ENCODE assay signal across 19 cellular contexts in the genomic region with DNA sequence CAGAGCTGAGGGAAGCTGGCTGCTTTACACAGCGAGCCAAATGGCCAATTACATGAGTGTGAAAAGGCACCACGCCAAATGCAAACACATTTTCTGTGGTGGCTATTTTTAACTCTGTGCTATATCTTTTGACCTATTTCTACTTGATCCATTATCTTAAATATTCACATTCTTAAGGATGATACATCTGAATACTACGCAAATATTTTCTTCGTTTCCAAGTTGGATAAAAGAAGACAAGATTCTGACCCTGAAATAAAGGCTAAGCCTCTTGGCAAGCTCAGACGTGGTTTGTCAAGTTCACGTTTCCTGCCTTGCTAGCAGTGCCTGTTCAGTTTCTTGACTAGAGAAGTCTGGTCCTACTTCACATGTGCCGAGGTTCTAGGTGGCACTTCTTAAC.
DNase-seq lines count a peak whose midpoint lies in the region; ATAC-seq, FAIRE-seq and TF ChIP-seq lines count a peak whose summit lies in the region.
"Had no signal": no experiment of that assay in that cellular context is flagged by ENCODE, and none has a peak within 500 bp of the region (broad histone marks: within the 10 kb centered on the region; RNA-seq: fewer than 3 reads in every experiment).

No MANE protein-coding gene starts in this region.

- no peak overlapping the region for H3K4me3 Mint-ChIP-seq in CD8-positive, alpha-beta memory T cell
- H3K4me3 Mint-ChIP-seq: activated CD8-positive, alpha-beta T cell treated with anti-CD3 and anti-CD28 coated beads, Interleukin-2, amount 10 ng/mL, durations not matched to agents 7 days and 5 days; activated naive CD8-positive, alpha-beta T cell treated with anti-CD3 and anti-CD28 coated beads, Interleukin-2, amount 50 U/mL, for 24 hours had no signal

- CTCF ChIA-PET in endothelial cell of umbilical vein (lab: Charles Lee), result interaction anchor here (1.1 to 2.1 kb wide), 7 partner anchors 24 to 678 kb away, joined by 3 to 9 read pairs (median 4); no protein-coding TSS in a partner anchor
- CTCF ChIA-PET in CD8-positive, alpha-beta memory T cell (lab: Charles Lee), result no interaction called here

- H3K4me3 ChIP-seq in AG10803 (ENCODE audit: low read length) (no peak overlapping the region), MG63 (no peak overlapping the region), endothelial cell of umbilical vein (replicated peaks in 1 of 3; ENCODE audit: insufficient read depth in 1 of 3, low read depth in 1 of 3, low read length in 3 of 3) (no peak overlapping the region), lung (no peak overlapping the region)
- H3K4me3 ChIP-seq in CD8-positive, alpha-beta memory T cell (ENCODE audit: low read length), result no peak overlapping the region
- H3K4me3 ChIP-seq: K562, right lobe of liver had no signal

- H3K27ac Mint-ChIP-seq in CD8-positive, alpha-beta memory T cell, result no peak overlapping the region
- H3K27ac Mint-ChIP-seq: activated CD8-positive, alpha-beta T cell treated with anti-CD3 and anti-CD28 coated beads, Interleukin-2, amount 10 ng/mL, durations not matched to agents 7 days and 5 days; activated naive CD8-positive, alpha-beta T cell treated with anti-CD3 and anti-CD28 coated beads, Interleukin-2, amount 50 U/mL, for 24 hours had no signal

- POLR2A ChIA-PET in endothelial cell of umbilical vein (lab: Charles Lee), result no interaction called here
- POLR2A ChIA-PET in CD8-positive, alpha-beta memory T cell (lab: Charles Lee), result no interaction called here

- in situ Hi-C loops in GM13976 (cut with MboI; ENCODE audit: low sequenced_read_pairs, unreplicated experiment), result no loop called here

- peak; percentile 29 for DNase-seq in AG10803 (ENCODE audit: low read depth)
- peak; percentile 58 for DNase-seq in MG63
- peak; percentile 50 for DNase-seq in endothelial cell of umbilical vein (ENCODE audit: low read depth, low spot score)
- no peak for DNase-seq in lung (ENCODE audit: low spot score)
- DNase-seq in GM13976 (ENCODE audit: low spot score), result no peak
- no peak for DNase-seq in NCI-H524 (lab: John Stamatoyannopoulos, UW)
- DNase-seq in CD8-positive, alpha-beta memory T cell, result no peak
- DNase-seq: activated CD8-positive, alpha-beta T cell treated with anti-CD3 and anti-CD28 coated beads, Interleukin-2, amount 10 ng/mL, durations not matched to agents 7 days and 5 days; activated naive CD8-positive, alpha-beta T cell treated with anti-CD3 and anti-CD28 coated beads, Interleukin-2, amount 50 U/mL, for 24 hours; head of caudate nucleus; islet precursor cell; NCI-H2171; nucleus accumbens; right lobe of liver; stimulated activated CD4-positive, alpha-beta T cell treated with anti-CD3 and anti-CD28 coated beads, Interleukin-2, amount 100 ng/mL, for 48 hours had no signal

- 59 to 83% methylated on average over 7 of the region's 7 CpGs for WGBS in lung, 2 donors

- FAIRE-seq in endothelial cell of umbilical vein (lab: Jason Lieb, UNC), result no peak
- FAIRE-seq: GM18507, K562 had no signal

- H3K27ac ChIP-seq in endothelial cell of umbilical vein (ENCODE audit: insufficient read depth, low read depth, low read length), result peak overlapping the region; percentile 66
- no peak overlapping the region for H3K27ac ChIP-seq in lung (ENCODE audit: low read depth in 1 of 2, low read length in 1 of 2)
- no peak overlapping the region for H3K27ac ChIP-seq in CD8-positive, alpha-beta memory T cell (ENCODE audit: low read depth, low read length)
- H3K27ac ChIP-seq: right lobe of liver had no signal

- peak; percentile 24 for TF ChIP-seq POLR2A in endothelial cell of umbilical vein (IDR thresholded peaks at IDR 0.05; ENCODE audit: low read depth, low read length)

- peak; percentile 10 for ATAC-seq in lung (ENCODE audit: insufficient read depth, low FRiP score)
- no peak for ATAC-seq in GM18867 (IDR thresholded peaks at IDR 0.05; ENCODE audit: unreplicated experiment)
- ATAC-seq: activated CD8-positive, alpha-beta T cell treated with anti-CD3 and anti-CD28 coated beads, Interleukin-2, amount 10 ng/mL, durations not matched to agents 7 days and 5 days; activated naive CD8-positive, alpha-beta T cell treated with anti-CD3 and anti-CD28 coated beads, Interleukin-2, amount 50 U/mL, for 24 hours; K562; right lobe of liver; Right ventricle myocardium inferior had no signal

- no peaks in the 10 kb centered on the region for H3K4me1 Mint-ChIP-seq in CD8-positive, alpha-beta memory T cell
- H3K4me1 Mint-ChIP-seq: activated naive CD8-positive, alpha-beta T cell treated with anti-CD3 and anti-CD28 coated beads, Interleukin-2, amount 50 U/mL, for 24 hours had no signal

- peaks cover 0 to 9% (median 3%) of the 10 kb centered on the region in 5 donors for H3K9me3 Mint-ChIP-seq in CD8-positive, alpha-beta memory T cell
- H3K9me3 Mint-ChIP-seq: activated naive CD8-positive, alpha-beta T cell treated with anti-CD3 and anti-CD28 coated beads, Interleukin-2, amount 50 U/mL, for 24 hours had no signal

- peak overlapping the region; percentile 79 for H3K4me2 ChIP-seq in endothelial cell of umbilical vein (ENCODE audit: insufficient read depth, low read length)

- H3K4me1 ChIP-seq in endothelial cell of umbilical vein (ENCODE audit: control insufficient read depth, extremely low read depth, insufficient read depth, low read length), result peaks cover 42% of the 10 kb centered on the region
- peaks cover 0 to 2% of the 10 kb centered on the region in 2 donors for H3K4me1 ChIP-seq in lung (ENCODE audit: control insufficient read depth in 2 of 2, insufficient read depth in 2 of 2, low read length in 2 of 2)
- H3K4me1 ChIP-seq in CD8-positive, alpha-beta memory T cell (ENCODE audit: insufficient read depth, low read length), result no peaks in the 10 kb centered on the region
- H3K4me1 ChIP-seq: right lobe of liver had no signal

- no peaks in the 10 kb centered on the region for H3K79me2 ChIP-seq in endothelial cell of umbilical vein (ENCODE audit: control insufficient read depth, insufficient read depth, low read length)

- H3K9me3 ChIP-seq in MG63, result no peaks in the 10 kb centered on the region
- H3K9me3 ChIP-seq in endothelial cell of umbilical vein (replicated peaks; ENCODE audit: control insufficient read depth, insufficient read depth, low read length), result no peaks in the 10 kb centered on the region
- no peaks in the 10 kb centered on the region for H3K9me3 ChIP-seq in lung (ENCODE audit: control insufficient read depth in 2 of 2, insufficient read depth in 1 of 2, low read length in 1 of 2)
- no peaks in the 10 kb centered on the region for H3K9me3 ChIP-seq in CD8-positive, alpha-beta memory T cell (ENCODE audit: low read length)
- H3K9me3 ChIP-seq: right lobe of liver had no signal

- H3K9ac ChIP-seq in endothelial cell of umbilical vein (replicated peaks; ENCODE audit: extremely low read depth, insufficient read depth, low read length), result peak overlapping the region; percentile 49

- no peaks in the 10 kb centered on the region for H3K27me3 Mint-ChIP-seq in CD8-positive, alpha-beta memory T cell
- H3K27me3 Mint-ChIP-seq: activated naive CD8-positive, alpha-beta T cell treated with anti-CD3 and anti-CD28 coated beads, Interleukin-2, amount 50 U/mL, for 24 hours had no signal

- no peaks in the 10 kb centered on the region for H3K36me3 Mint-ChIP-seq in CD8-positive, alpha-beta memory T cell

- dilution Hi-C loops in endothelial cell of umbilical vein (cut with MboI; ENCODE audit: extremely low pct_ligation_motif_present, low sequenced_read_pairs), result no loop called here

- H3K27me3 ChIP-seq in MG63 (no peaks in the 10 kb centered on the region), endothelial cell of umbilical vein (ENCODE audit: control insufficient read depth in 2 of 2, insufficient read depth in 2 of 2, low read length in 2 of 2) (no peaks in the 10 kb centered on the region), lung (ENCODE audit: control insufficient read depth, insufficient read depth) (no peaks in the 10 kb centered on the region)
- H3K27me3 ChIP-seq in CD8-positive, alpha-beta memory T cell (ENCODE audit: insufficient read depth, low read length, poor library complexity, severe bottlenecking), result no peaks in the 10 kb centered on the region
- H3K27me3 ChIP-seq: right lobe of liver had no signal

- TF ChIP-seq CTCF in AG10803 (conservative IDR thresholded peaks at IDR 0.05; ENCODE audit: low read length) (no peak), endothelial cell of umbilical vein (IDR thresholded peaks at IDR 0.05; ENCODE audit: extremely low read depth in 1 of 2, insufficient read depth in 1 of 2, low read depth in 1 of 2, low read length in 2 of 2) (no peak), lung (IDR thresholded peaks at IDR 0.05; ENCODE audit: control extremely low read depth, extremely low read depth) (no peak), GM13976 (IDR thresholded peaks at IDR 0.05; ENCODE audit: borderline replicate concordance, control extremely low read depth, extremely low read depth, insufficient read depth, missing control alignments) (no peak)

- no peak overlapping the region for H2AFZ ChIP-seq in endothelial cell of umbilical vein (ENCODE audit: low read depth, low read length)

- no TSS peak for BruUV-seq in endothelial cell of umbilical vein (replicated peaks; lab: Mats Ljungman, UMichigan)

- intact Hi-C loops in endothelial cell of umbilical vein (cut with micrococcal nuclease), result no loop called here

- H3K36me3 ChIP-seq in MG63 (no peaks in the 10 kb centered on the region), endothelial cell of umbilical vein (ENCODE audit: control insufficient read depth in 2 of 2, extremely low read depth in 1 of 2, insufficient read depth in 2 of 2, low read length in 2 of 2) (no peaks in the 10 kb centered on the region), lung (ENCODE audit: control insufficient read depth in 2 of 2, insufficient read depth in 2 of 2, low read length in 2 of 2) (no peaks in the 10 kb centered on the region)
- no peaks in the 10 kb centered on the region for H3K36me3 ChIP-seq in CD8-positive, alpha-beta memory T cell (ENCODE audit: insufficient read depth, low read length)
- H3K36me3 ChIP-seq: right lobe of liver had no signal

- no peaks in the 10 kb centered on the region for H3K9me1 ChIP-seq in endothelial cell of umbilical vein (replicated peaks; ENCODE audit: control insufficient read depth, extremely low read depth, insufficient read depth, low read length)

- H4K20me1 ChIP-seq in endothelial cell of umbilical vein (replicated peaks; ENCODE audit: control insufficient read depth, extremely low read depth, insufficient read depth, low read length), result no peaks in the 10 kb centered on the region

TF ChIP-seq in endothelial cell of umbilical vein, 7 proteins besides CTCF, POLR2A, EP300 and RAD21 (continues in another document):
- no peak for TF ChIP-seq GATA2 (IDR thresholded peaks at IDR 0.05; ENCODE audit: insufficient read depth, insufficient read length, low read depth, low read length)
- TF ChIP-seq MYC (IDR thresholded peaks at IDR 0.05; ENCODE audit: low read depth, low read length), result no peak
- no peak for TF ChIP-seq JUN (IDR thresholded peaks at IDR 0.05; ENCODE audit: borderline replicate concordance, insufficient read depth, insufficient read length, low read depth)
- TF ChIP-seq, protein P1, sequence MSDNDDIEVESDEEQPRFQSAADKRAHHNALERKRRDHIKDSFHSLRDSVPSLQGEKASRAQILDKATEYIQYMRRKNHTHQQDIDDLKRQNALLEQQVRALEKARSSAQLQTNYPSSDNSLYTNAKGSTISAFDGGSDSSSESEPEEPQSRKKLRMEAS (IDR thresholded peaks at IDR 0.05; ENCODE audit: insufficient read depth, insufficient read length), result no peak
- TF ChIP-seq FOS (IDR thresholded peaks at IDR 0.05; ENCODE audit: borderline replicate concordance, insufficient read depth, low read length), result no peak

Comparison
In these comparisons a context has a peak if more than half of its experiments do, and no peak if none do; other contexts are left out.
1. DNase-seq: peak in AG10803 (single experiment), MG63 (single experiment) and endothelial cell of umbilical vein (single experiment); none in lung (single experiment), GM13976 (single experiment), NCI-H524 (0 of 2) and CD8-positive, alpha-beta memory T cell (0 of 5).